8 cellular contexts compared by ENCODE assay signal in the genomic region with DNA sequence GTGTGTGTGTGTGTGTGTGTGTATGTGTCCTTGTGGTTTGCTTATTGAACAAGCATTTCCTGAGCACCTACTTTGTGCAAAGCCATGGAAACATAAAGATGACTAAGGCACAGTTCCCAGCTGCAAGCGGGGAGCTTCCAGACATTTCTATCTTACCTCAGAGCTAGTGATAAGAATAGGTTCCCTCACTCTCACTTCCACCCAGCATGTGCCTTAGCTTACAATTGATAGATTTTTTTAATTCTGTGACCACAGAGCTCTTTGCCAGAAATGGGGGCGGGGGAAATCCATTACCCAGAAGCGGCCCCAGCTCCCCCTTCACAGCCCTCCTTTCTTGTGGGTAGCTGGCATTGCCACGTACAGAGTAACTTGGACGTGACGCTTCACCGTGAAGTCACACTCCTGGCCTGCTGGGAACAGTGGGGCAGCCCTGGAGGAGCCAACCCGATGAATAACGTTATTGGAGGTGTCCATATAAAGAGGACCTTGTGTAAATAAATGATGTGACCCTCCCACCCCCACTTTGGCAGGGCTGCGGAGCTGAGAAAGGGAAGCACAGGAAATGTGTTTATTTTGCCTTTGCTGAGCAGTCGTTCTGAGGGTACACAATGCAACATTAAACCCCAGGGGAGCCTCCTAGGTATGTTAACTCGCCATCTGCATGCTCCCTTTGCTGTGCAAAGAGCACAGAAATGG.
DNase-seq lines count a peak whose midpoint lies in the region; ATAC-seq and TF ChIP-seq lines count a peak whose summit lies in the region.

No MANE protein-coding gene starts in this region.

- H3K4me1 ChIP-seq in SK-N-SH (ENCODE audit: control insufficient read depth in 1 of 2, insufficient read depth in 2 of 2, low read depth in 1 of 2, low read length in 1 of 2) = peaks cover 7 to 12% of the 10 kb centered on the region in 2 experiments; a peak in 2 of 4 replicates

- H3K4me1 Mint-ChIP-seq in stimulated activated naive CD8-positive, alpha-beta T cell treated with anti-CD3 and anti-CD28 coated beads, Interleukin-15, Interleukin-2, amounts not matched to agents 100 ng/mL and 50 ng/mL, for 24 hours (ENCODE audit: low read depth) = peaks cover 84% of the 10 kb centered on the region

- no peak overlapping the region for H3K9ac ChIP-seq in SK-N-SH

- DNase-seq in Caki2 (ENCODE audit: low read depth) = peak; percentile 14
- peak; percentile 66 for DNase-seq in NCI-H2196 (lab: John Stamatoyannopoulos, UW; ENCODE audit: unreplicated experiment)
- DNase-seq in activated T-cell treated with anti-CD3 and anti-CD28 coated beads for 24 hours (ENCODE audit: low read depth) = peak; percentile 77
- peak; percentile 96 for DNase-seq in iris pigment epithelial cell (ENCODE audit: low read depth)
- no peak for DNase-seq in SK-N-SH

- TF ChIP-seq RAD21 in SK-N-SH (IDR thresholded peaks at IDR 0.05; ENCODE audit: low read length) = no peak

- no peaks in the 10 kb centered on the region for H3K36me3 ChIP-seq in SK-N-SH (replicated peaks in 1 of 2; ENCODE audit: control insufficient read depth in 1 of 2, insufficient read depth in 2 of 2, low read length in 1 of 2)

- no peaks in the 10 kb centered on the region for H3K9me3 ChIP-seq in SK-N-SH

- in situ Hi-C loops in Caki2 (cut with HindIII; ENCODE audit: low pct_unique_long_range_greater_than_20kb, low sequenced_read_pairs) = no loop called here

- no peaks in the 10 kb centered on the region for H3K9me2 ChIP-seq in SK-N-SH

- H3K79me2 ChIP-seq in SK-N-SH (ENCODE audit: insufficient read depth) = no peaks in the 10 kb centered on the region

- no peak for TF ChIP-seq CTCF in SK-N-SH (IDR thresholded peaks at IDR 0.05)

- no peak overlapping the region for H2AFZ ChIP-seq in SK-N-SH (ENCODE audit: low read depth)

- peak overlapping the region; percentile 47 for H3K4me3 Mint-ChIP-seq in stimulated activated naive CD8-positive, alpha-beta T cell treated with anti-CD3 and anti-CD28 coated beads, Interleukin-15, Interleukin-2, amounts not matched to agents 100 ng/mL and 50 ng/mL, for 24 hours

- peaks cover 7% of the 10 kb centered on the region for H3K9me3 Mint-ChIP-seq in stimulated activated naive CD8-positive, alpha-beta T cell treated with anti-CD3 and anti-CD28 coated beads, Interleukin-15, Interleukin-2, amounts not matched to agents 100 ng/mL and 50 ng/mL, for 24 hours

- H3K27ac Mint-ChIP-seq in stimulated activated naive CD8-positive, alpha-beta T cell treated with anti-CD3 and anti-CD28 coated beads, Interleukin-15, Interleukin-2, amounts not matched to agents 100 ng/mL and 50 ng/mL, for 24 hours = peak overlapping the region; percentile 91

- CTCF ChIA-PET in SK-N-SH (lab: Yijun Ruan, JAX) = interaction anchor here (0.8 to 1.2 kb wide), 3 partner anchors 16 to 314 kb away, joined by 3 to 4 read pairs (median 3); no protein-coding TSS in a partner anchor

- peaks cover 20% of the 10 kb centered on the region for H3K36me3 Mint-ChIP-seq in stimulated activated naive CD8-positive, alpha-beta T cell treated with anti-CD3 and anti-CD28 coated beads, Interleukin-15, Interleukin-2, amounts not matched to agents 100 ng/mL and 50 ng/mL, for 24 hours (ENCODE audit: low read depth)

- POLR2A ChIA-PET in SK-N-SH (lab: Yijun Ruan, JAX) = no interaction called here

- no peaks in the 10 kb centered on the region for H4K20me1 ChIP-seq in SK-N-SH (ENCODE audit: insufficient read depth)

- H3K27me3 ChIP-seq in SK-N-SH (ENCODE audit: insufficient read depth) = no peaks in the 10 kb centered on the region

- no peak overlapping the region for H3K4me2 ChIP-seq in SK-N-SH

- H3K27ac ChIP-seq in SK-N-SH (ENCODE audit: low read depth in 2 of 2, low read length in 1 of 2) = no peak overlapping the region

- TF ChIP-seq EP300 in SK-N-SH (IDR thresholded peaks at IDR 0.05; ENCODE audit: borderline replicate concordance in 1 of 2, low read depth in 1 of 2, low read length in 1 of 2) = no peak

- peaks cover 5% of the 10 kb centered on the region for H3F3A ChIP-seq in SK-N-SH (replicated peaks; ENCODE audit: insufficient read depth)

- no peak overlapping the region for H3K4me3 ChIP-seq in SK-N-SH (ENCODE audit: low read depth in 2 of 2, low read length in 1 of 2)

- WGBS in SK-N-SH (ENCODE audit: low lambda C conversion rate) = 72% methylated on average over 7 of the region's 12 CpGs

- no peaks in the 10 kb centered on the region for H3K27me3 Mint-ChIP-seq in stimulated activated naive CD8-positive, alpha-beta T cell treated with anti-CD3 and anti-CD28 coated beads, Interleukin-15, Interleukin-2, amounts not matched to agents 100 ng/mL and 50 ng/mL, for 24 hours

- ATAC-seq in HG02571 (IDR thresholded peaks at IDR 0.05; ENCODE audit: unreplicated experiment) (peak; percentile 36), SK-N-SH treated with all-trans-retinoic acid at 6 μM for 48 hours (no peak)

TF ChIP-seq in SK-N-SH treated with all-trans-retinoic acid at 6 μM for 48 hours, 23 proteins besides CTCF, POLR2A, EP300 and RAD21 (continues in another document):
- TF ChIP-seq, protein P1, sequence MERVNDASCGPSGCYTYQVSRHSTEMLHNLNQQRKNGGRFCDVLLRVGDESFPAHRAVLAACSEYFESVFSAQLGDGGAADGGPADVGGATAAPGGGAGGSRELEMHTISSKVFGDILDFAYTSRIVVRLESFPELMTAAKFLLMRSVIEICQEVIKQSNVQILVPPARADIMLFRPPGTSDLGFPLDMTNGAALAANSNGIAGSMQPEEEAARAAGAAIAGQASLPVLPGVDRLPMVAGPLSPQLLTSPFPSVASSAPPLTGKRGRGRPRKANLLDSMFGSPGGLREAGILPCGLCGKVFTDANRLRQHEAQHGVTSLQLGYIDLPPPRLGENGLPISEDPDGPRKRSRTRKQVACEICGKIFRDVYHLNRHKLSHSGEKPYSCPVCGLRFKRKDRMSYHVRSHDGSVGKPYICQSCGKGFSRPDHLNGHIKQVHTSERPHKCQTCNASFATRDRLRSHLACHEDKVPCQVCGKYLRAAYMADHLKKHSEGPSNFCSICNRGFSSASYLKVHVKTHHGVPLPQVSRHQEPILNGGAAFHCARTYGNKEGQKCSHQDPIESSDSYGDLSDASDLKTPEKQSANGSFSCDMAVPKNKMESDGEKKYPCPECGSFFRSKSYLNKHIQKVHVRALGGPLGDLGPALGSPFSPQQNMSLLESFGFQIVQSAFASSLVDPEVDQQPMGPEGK (CRISPR knock-in tag; IDR thresholded peaks at IDR 0.05; ENCODE audit: borderline replicate concordance) = no peak
- TF ChIP-seq, protein P2, sequence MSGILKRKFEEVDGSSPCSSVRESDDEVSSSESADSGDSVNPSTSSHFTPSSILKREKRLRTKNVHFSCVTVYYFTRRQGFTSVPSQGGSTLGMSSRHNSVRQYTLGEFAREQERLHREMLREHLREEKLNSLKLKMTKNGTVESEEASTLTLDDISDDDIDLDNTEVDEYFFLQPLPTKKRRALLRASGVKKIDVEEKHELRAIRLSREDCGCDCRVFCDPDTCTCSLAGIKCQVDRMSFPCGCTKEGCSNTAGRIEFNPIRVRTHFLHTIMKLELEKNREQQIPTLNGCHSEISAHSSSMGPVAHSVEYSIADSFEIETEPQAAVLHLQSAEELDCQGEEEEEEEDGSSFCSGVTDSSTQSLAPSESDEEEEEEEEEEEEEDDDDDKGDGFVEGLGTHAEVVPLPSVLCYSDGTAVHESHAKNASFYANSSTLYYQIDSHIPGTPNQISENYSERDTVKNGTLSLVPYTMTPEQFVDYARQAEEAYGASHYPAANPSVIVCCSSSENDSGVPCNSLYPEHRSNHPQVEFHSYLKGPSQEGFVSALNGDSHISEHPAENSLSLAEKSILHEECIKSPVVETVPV (CRISPR knock-in tag; IDR thresholded peaks at IDR 0.05) = no peak
- TF ChIP-seq TCF4 (CRISPR knock-in tag; IDR thresholded peaks at IDR 0.05; ENCODE audit: borderline replicate concordance) (no peak), ZC3H10 (CRISPR knock-in tag; IDR thresholded peaks at IDR 0.05) (no peak), TOX (CRISPR knock-in tag; IDR thresholded peaks at IDR 0.05; ENCODE audit: borderline replicate concordance) (no peak)

TF ChIP-seq in SK-N-SH, 30 proteins besides CTCF, POLR2A, EP300 and RAD21 (continues in another document):
- TF ChIP-seq RXRA (IDR thresholded peaks at IDR 0.05; ENCODE audit: borderline replicate concordance, low read depth) (no peak), JUND (IDR thresholded peaks at IDR 0.05) (no peak), ELF1 (IDR thresholded peaks at IDR 0.05) (no peak), YY1 (IDR thresholded peaks at IDR 0.05; ENCODE audit: low read depth) (no peak)
- TF ChIP-seq, protein P3, sequence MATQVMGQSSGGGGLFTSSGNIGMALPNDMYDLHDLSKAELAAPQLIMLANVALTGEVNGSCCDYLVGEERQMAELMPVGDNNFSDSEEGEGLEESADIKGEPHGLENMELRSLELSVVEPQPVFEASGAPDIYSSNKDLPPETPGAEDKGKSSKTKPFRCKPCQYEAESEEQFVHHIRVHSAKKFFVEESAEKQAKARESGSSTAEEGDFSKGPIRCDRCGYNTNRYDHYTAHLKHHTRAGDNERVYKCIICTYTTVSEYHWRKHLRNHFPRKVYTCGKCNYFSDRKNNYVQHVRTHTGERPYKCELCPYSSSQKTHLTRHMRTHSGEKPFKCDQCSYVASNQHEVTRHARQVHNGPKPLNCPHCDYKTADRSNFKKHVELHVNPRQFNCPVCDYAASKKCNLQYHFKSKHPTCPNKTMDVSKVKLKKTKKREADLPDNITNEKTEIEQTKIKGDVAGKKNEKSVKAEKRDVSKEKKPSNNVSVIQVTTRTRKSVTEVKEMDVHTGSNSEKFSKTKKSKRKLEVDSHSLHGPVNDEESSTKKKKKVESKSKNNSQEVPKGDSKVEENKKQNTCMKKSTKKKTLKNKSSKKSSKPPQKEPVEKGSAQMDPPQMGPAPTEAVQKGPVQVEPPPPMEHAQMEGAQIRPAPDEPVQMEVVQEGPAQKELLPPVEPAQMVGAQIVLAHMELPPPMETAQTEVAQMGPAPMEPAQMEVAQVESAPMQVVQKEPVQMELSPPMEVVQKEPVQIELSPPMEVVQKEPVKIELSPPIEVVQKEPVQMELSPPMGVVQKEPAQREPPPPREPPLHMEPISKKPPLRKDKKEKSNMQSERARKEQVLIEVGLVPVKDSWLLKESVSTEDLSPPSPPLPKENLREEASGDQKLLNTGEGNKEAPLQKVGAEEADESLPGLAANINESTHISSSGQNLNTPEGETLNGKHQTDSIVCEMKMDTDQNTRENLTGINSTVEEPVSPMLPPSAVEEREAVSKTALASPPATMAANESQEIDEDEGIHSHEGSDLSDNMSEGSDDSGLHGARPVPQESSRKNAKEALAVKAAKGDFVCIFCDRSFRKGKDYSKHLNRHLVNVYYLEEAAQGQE (IDR thresholded peaks at IDR 0.05; ENCODE audit: low read depth, low read length) = no peak
- TF ChIP-seq, protein P4, sequence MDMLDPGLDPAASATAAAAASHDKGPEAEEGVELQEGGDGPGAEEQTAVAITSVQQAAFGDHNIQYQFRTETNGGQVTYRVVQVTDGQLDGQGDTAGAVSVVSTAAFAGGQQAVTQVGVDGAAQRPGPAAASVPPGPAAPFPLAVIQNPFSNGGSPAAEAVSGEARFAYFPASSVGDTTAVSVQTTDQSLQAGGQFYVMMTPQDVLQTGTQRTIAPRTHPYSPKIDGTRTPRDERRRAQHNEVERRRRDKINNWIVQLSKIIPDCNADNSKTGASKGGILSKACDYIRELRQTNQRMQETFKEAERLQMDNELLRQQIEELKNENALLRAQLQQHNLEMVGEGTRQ (IDR thresholded peaks at IDR 0.05; ENCODE audit: borderline replicate concordance, low read depth, low read length) = no peak
